Comparison of ENCODE assay signal across 2 cellular contexts in genomic region chr5:13648822-13649221, GRCh38.
TF ChIP-seq lines count a peak whose summit lies in the region.

No MANE protein-coding gene starts in this region.

TF ChIP-seq in A549, 52 proteins besides CTCF, POLR2A, EP300 and RAD21:
- TF ChIP-seq REST (IDR thresholded peaks at IDR 0.05) (peak; percentile 82), RARB (CRISPR knock-in tag; IDR thresholded peaks at IDR 0.05) (no peak), HOXA7 (CRISPR knock-in tag; IDR thresholded peaks at IDR 0.05) (no peak), HOXB5 (CRISPR knock-in tag; IDR thresholded peaks at IDR 0.05) (no peak), HEYL (CRISPR knock-in tag; IDR thresholded peaks at IDR 0.05) (no peak), BCL3 (IDR thresholded peaks at IDR 0.05) (no peak), USF2 (IDR thresholded peaks at IDR 0.05) (no peak), EHMT2 (IDR thresholded peaks at IDR 0.05; ENCODE audit: low read depth) (0 out of 2 replicates have a peak, but pooled peaks have one; percentile 33), NR3C1 (IDR thresholded peaks at IDR 0.05) (no peak), EHF (CRISPR knock-in tag; IDR thresholded peaks at IDR 0.05) (no peak), E2F6 (IDR thresholded peaks at IDR 0.05; ENCODE audit: borderline replicate concordance, low read depth) (no peak)

TF ChIP-seq in GM23338, 12 proteins besides CTCF, POLR2A, EP300 and RAD21:
- TF ChIP-seq REST (IDR thresholded peaks at IDR 0.05; ENCODE audit: unreplicated experiment): peak; percentile 69
- no peak for TF ChIP-seq JUNB (IDR thresholded peaks at IDR 0.05; ENCODE audit: unreplicated experiment)
